Comparison of ENCODE assay signal across 17 cellular contexts in the genomic region with DNA sequence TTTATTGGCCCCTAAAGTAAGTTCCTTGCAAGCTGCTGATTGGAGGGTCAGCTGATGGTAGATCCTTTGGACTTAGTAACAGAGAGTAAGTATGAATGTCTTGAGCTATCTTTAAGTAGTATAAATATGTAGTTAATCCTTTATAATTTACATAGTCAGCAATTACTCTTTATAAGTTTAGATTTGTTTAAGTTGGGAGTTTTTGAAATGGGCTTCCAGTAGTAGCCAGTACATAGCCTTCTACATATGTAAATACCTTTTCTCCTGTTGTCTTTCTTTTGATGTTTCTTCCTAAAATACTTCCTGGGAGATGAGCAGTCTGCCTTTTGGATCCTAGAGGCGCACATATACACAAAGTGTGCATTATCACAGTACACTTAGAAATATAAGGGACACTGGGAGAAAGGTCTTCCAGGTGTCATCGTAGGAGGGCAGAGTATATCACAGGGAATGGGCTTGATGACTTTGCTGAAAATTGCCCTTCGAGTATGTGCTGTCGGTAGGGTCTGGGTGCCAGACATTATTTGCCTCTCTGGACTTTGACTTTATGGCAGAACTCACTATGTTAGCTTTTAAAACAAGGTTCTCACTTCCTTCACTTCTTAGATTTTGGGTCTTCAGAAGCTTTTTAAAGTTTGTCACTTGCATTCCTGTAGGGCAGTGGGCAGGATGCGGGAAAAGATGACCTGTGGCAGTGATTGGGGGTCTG. TPM values are rescaled to one million over a fixed set of nuclear protein-coding genes. Genes with fewer than 3 reads are reported as not detected.
A peak's percentile ranks its signal among the peaks of the same experiment; 100 is the strongest.
DNase-seq lines count a peak whose midpoint lies in the region; ATAC-seq, FAIRE-seq and TF ChIP-seq lines count a peak whose summit lies in the region.
"Had no signal": no experiment of that assay in that cellular context is flagged by ENCODE, and none has a peak within 500 bp of the region (broad histone marks: within the 10 kb centered on the region; RNA-seq: fewer than 3 reads in every experiment).

No MANE protein-coding gene starts in this region.

- H3K9ac ChIP-seq in K562 (ENCODE audit: insufficient read depth in 1 of 2, low read depth in 2 of 2, low read length in 2 of 2) (no peak overlapping the region), neural progenitor cell (no peak overlapping the region)

- peaks cover 24% of the 10 kb centered on the region; the same call in 2 of the 3 replicates for H3K36me3 ChIP-seq in K562 (ENCODE audit: control insufficient read depth, insufficient read depth, low read length)
- H3K36me3 ChIP-seq in stomach = peaks cover 0 to 11% (median 9%) of the 10 kb centered on the region in 4 donors
- H3K36me3 ChIP-seq in neural progenitor cell = peaks cover 4% of the 10 kb centered on the region

- H3K9me3 Mint-ChIP-seq in neural progenitor cell = peaks cover 3% of the 10 kb centered on the region

- intact Hi-C loops in K562 (cut with micrococcal nuclease) (no loop called here), stomach (cut with DNase I; ENCODE audit: low total_unique reads) (no loop called here)

- H3K27me3 ChIP-seq in HL-60 (ENCODE audit: insufficient read depth, poor library complexity, severe bottlenecking) (no peaks in the 10 kb centered on the region), K562 (ENCODE audit: control insufficient read depth in 2 of 2, insufficient read depth in 2 of 2, low read length in 2 of 2) (no peaks in the 10 kb centered on the region), stomach (no peaks in the 10 kb centered on the region), neural progenitor cell (no peaks in the 10 kb centered on the region)
- H3K27me3 ChIP-seq: MG63 had no signal

- ATAC-seq in K562 (no peak), left lobe of liver (peak; percentile 67), GM18520 (IDR thresholded peaks at IDR 0.05; ENCODE audit: unreplicated experiment) (no peak)
- ATAC-seq: activated CD8-positive, alpha-beta T cell treated with anti-CD3 and anti-CD28 coated beads, Interleukin-2, amount 10 ng/mL, durations not matched to agents 7 days and 5 days; stimulated activated naive CD8-positive, alpha-beta T cell treated with anti-CD3 and anti-CD28 coated beads, Interleukin-15, Interleukin-2, amounts not matched to agents 100 U/mL and 50 U/mL, for 24 hours had no signal

- no peak for DNase-seq in HL-60 (ENCODE audit: low read depth in 1 of 2, low spot score in 1 of 2)
- DNase-seq in K562 (ENCODE audit: extremely low read depth in 1 of 4, low spot score in 3 of 4) = no peak
- DNase-seq in left lobe of liver (ENCODE audit: low spot score) = no peak
- DNase-seq in stomach = no peak
- DNase-seq in neural progenitor cell (ENCODE audit: low spot score) = no peak
- no peak for DNase-seq in globus pallidus (ENCODE audit: low spot score)
- DNase-seq in SW 1271 (lab: John Stamatoyannopoulos, UW) = no peak
- DNase-seq: activated CD8-positive, alpha-beta T cell treated with anti-CD3 and anti-CD28 coated beads, Interleukin-2, amount 10 ng/mL, durations not matched to agents 7 days and 5 days; activated naive CD8-positive, alpha-beta T cell treated with anti-CD3 and anti-CD28 coated beads, Interleukin-2, amount 10 ng/mL, durations not matched to agents 7 days and 5 days; CD4-positive, alpha-beta T cell; effector memory CD4-positive, alpha-beta T cell; NCI-H69; nephron progenitor cell; stimulated activated CD4-positive, alpha-beta T cell treated with anti-CD3 and anti-CD28 coated beads, Interleukin-1b, Interleukin-23, amount 100 ng/mL, for 48 hours; stimulated activated naive CD8-positive, alpha-beta T cell treated with anti-CD3 and anti-CD28 coated beads, Interleukin-15, Interleukin-2, amounts not matched to agents 100 U/mL and 50 U/mL, for 24 hours had no signal

- CTCF ChIA-PET in K562 (lab: Yijun Ruan, JAX; ENCODE audit: low intra/inter-chr PET ratio) = no interaction called here

- TF ChIP-seq POLR2A in K562 (conservative IDR thresholded peaks at IDR 0.05) (no peak), stomach (IDR thresholded peaks at IDR 0.05) (no peak)

- H3K79me2 ChIP-seq in K562 (ENCODE audit: control insufficient read depth, insufficient read depth, low read length) (peaks cover 16% of the 10 kb centered on the region; the same call in 2 of the 3 replicates), neural progenitor cell (ENCODE audit: low read depth) (peaks cover 60% of the 10 kb centered on the region)

- H3K9me3 ChIP-seq in K562 (replicated peaks; ENCODE audit: control insufficient read depth, insufficient read depth, low read depth, low read length) (no peaks in the 10 kb centered on the region), stomach (peaks cover 0 to 4% (median 1%) of the 10 kb centered on the region in 4 donors), neural progenitor cell (ENCODE audit: low read depth) (peaks cover under 1% of the 10 kb centered on the region)

- no peaks in the 10 kb centered on the region for H3K27me3 Mint-ChIP-seq in neural progenitor cell (ENCODE audit: insufficient read depth, low read depth)
- H3K27me3 Mint-ChIP-seq: activated naive CD8-positive, alpha-beta T cell treated with anti-CD3 and anti-CD28 coated beads, Interleukin-2, amount 10 ng/mL, durations not matched to agents 7 days and 5 days; CD4-positive, alpha-beta T cell had no signal

- H3K27ac Mint-ChIP-seq in neural progenitor cell = no peak overlapping the region
- H3K27ac Mint-ChIP-seq: activated CD8-positive, alpha-beta T cell treated with anti-CD3 and anti-CD28 coated beads, Interleukin-2, amount 10 ng/mL, durations not matched to agents 7 days and 5 days; activated naive CD8-positive, alpha-beta T cell treated with anti-CD3 and anti-CD28 coated beads, Interleukin-2, amount 10 ng/mL, durations not matched to agents 7 days and 5 days; CD4-positive, alpha-beta T cell had no signal

- 88% methylated on average over 5 of the region's 5 CpGs for WGBS in K562 (ENCODE audit: insufficient coverage, low coverage, missing lambda C conversion rate)
- WGBS in stomach, 5 donors = 85 to 96% (median 96%) methylated on average over 5 of the region's 5 CpGs

- in situ Hi-C loops in K562 (cut with MboI) = no loop called here

- no peaks in the 10 kb centered on the region for H3K9me1 ChIP-seq in K562 (ENCODE audit: control insufficient read depth, insufficient read depth, low read length)

- BruUV-seq in K562 (replicated peaks; lab: Mats Ljungman, UMichigan) = no TSS peak

- H3K4me1 ChIP-seq in K562 (replicated peaks in 1 of 2; ENCODE audit: control insufficient read depth in 2 of 2, insufficient read depth in 2 of 2, low read length in 2 of 2) (peaks cover 0 to 4% of the 10 kb centered on the region in 2 experiments; a peak in 3 of 5 replicates), stomach (peaks cover 4 to 40% (median 18%) of the 10 kb centered on the region in 4 donors), neural progenitor cell (no peaks in the 10 kb centered on the region)

- FAIRE-seq in K562 (lab: Jason Lieb, UNC) = no peak

- H3K27ac ChIP-seq in HL-60 (replicated peaks) = peak overlapping the region; percentile 75
- no peak overlapping the region for H3K27ac ChIP-seq in K562 (ENCODE audit: extremely low read depth, low read depth, low read length)
- H3K27ac ChIP-seq in stomach = peak overlapping the region in 4 of 5 donors; percentile 6 to 75 (median 58)
- H3K27ac ChIP-seq in neural progenitor cell = no peak overlapping the region

- peaks cover 29% of the 10 kb centered on the region for H3K36me3 Mint-ChIP-seq in neural progenitor cell

- peaks cover 16% of the 10 kb centered on the region; the same call in 1 of the 2 replicates for H4K20me1 ChIP-seq in K562 (replicated peaks; ENCODE audit: control insufficient read depth, insufficient read depth, low read length)
- peaks cover 45% of the 10 kb centered on the region for H4K20me1 ChIP-seq in neural progenitor cell (ENCODE audit: low read depth)

- H2AFZ ChIP-seq in K562 (ENCODE audit: low read depth, low read length) (no peak overlapping the region), neural progenitor cell (replicated peaks) (no peak overlapping the region)

- POLR2A ChIA-PET in K562 (lab: Yijun Ruan, JAX) = interaction anchor here (0.7 to 2.1 kb wide), 3 partner anchors 8 to 13 kb away, joined by 3 to 11 read pairs (median 4); no protein-coding TSS in a partner anchor

- TF ChIP-seq RAD21 in K562 (CRISPR knock-in tag; conservative IDR thresholded peaks at IDR 0.05 in 1 of 2, IDR thresholded peaks at IDR 0.05 in 1 of 2) = no peak

- no peak for TF ChIP-seq EP300 in K562 (IDR thresholded peaks at IDR 0.05; ENCODE audit: low read length)
- no peak for TF ChIP-seq EP300 in stomach (IDR thresholded peaks at IDR 0.05)

- TF ChIP-seq CTCF in HL-60 (IDR thresholded peaks at IDR 0.05; ENCODE audit: insufficient read depth, low read length) (no peak), K562 (IDR thresholded peaks at IDR 0.05 in 2 of 3, conservative IDR thresholded peaks at IDR 0.05 in 1 of 3; ENCODE audit: insufficient read depth in 2 of 3, low read depth in 1 of 3, low read length in 3 of 3) (no peak), stomach (IDR thresholded peaks at IDR 0.05) (no peak), neural progenitor cell (IDR thresholded peaks at IDR 0.05) (no peak)

- H3F3A ChIP-seq in neural progenitor cell (ENCODE audit: low read depth) = no peaks in the 10 kb centered on the region

- H3K4me1 Mint-ChIP-seq in neural progenitor cell = peaks cover 12% of the 10 kb centered on the region

- H3K4me3 Mint-ChIP-seq in neural progenitor cell = no peak overlapping the region
- H3K4me3 Mint-ChIP-seq: activated CD8-positive, alpha-beta T cell treated with anti-CD3 and anti-CD28 coated beads, Interleukin-2, amount 10 ng/mL, durations not matched to agents 7 days and 5 days; activated naive CD8-positive, alpha-beta T cell treated with anti-CD3 and anti-CD28 coated beads, Interleukin-2, amount 10 ng/mL, durations not matched to agents 7 days and 5 days; CD4-positive, alpha-beta T cell; nephron progenitor cell had no signal

- H3K4me2 ChIP-seq in K562 (ENCODE audit: insufficient read depth, low read length) (no peak overlapping the region), neural progenitor cell (no peak overlapping the region)

- H3K4me3 ChIP-seq in HL-60 (replicated peaks; ENCODE audit: insufficient read depth, low read length) = no peak overlapping the region
- no peak overlapping the region for H3K4me3 ChIP-seq in K562
- no peak overlapping the region for H3K4me3 ChIP-seq in stomach
- no peak overlapping the region for H3K4me3 ChIP-seq in neural progenitor cell
- H3K4me3 ChIP-seq: MG63 had no signal

RNA-seq across cellular contexts. Expression of gene TTLL4, which starts 21.6 kb away (rescaled TPM):
- 112 and 166 TPM in 2 replicates for total RNA-seq in K562 (2011; cell fraction: chromatin; rRNA removed; ENCODE audit: low replicate concordance)
- 66.4 and 72.5 TPM in 2 replicates for total RNA-seq in K562 (2011; cell fraction: nucleolus; rRNA removed)
- 68.0 and 77.2 TPM in 2 replicates for total RNA-seq in K562 (2011; cell fraction: nucleoplasm; rRNA removed)
- total RNA-seq in K562 (2014; rRNA removed) = 12.6 and 26.0 TPM in 2 replicates
- 19.6 and 21.5 TPM in 2 replicates for total RNA-seq in K562 (2014; rRNA removed; fragmentation: Illumina TruSeq; extraction: Trizol)
- total RNA-seq in K562 (2015; rRNA removed; fragmentation: Illumina TruSeq; extraction: Trizol) = 19.9 and 20.2 TPM in 2 replicates
- 46.3 and 53.2 TPM in 2 replicates for total RNA-seq in K562 (2021)
- 41.4 and 49.7 TPM in 2 replicates for polyA plus RNA-seq in K562 (2011; rRNA removed)
- polyA plus RNA-seq in K562 (2011; cell fraction: cytosol; rRNA removed) = 34.6 and 41.2 TPM in 2 replicates
- 145 and 169 TPM in 2 replicates for polyA plus RNA-seq in K562 (2011; cell fraction: nucleus; rRNA removed)
- polyA plus RNA-seq in K562 (2012) = 26.2 and 40.2 TPM in 2 replicates
- 56.8 and 67.5 TPM in 2 replicates for polyA plus RNA-seq in K562 (2014; fragmentation: Illumina TruSeq; extraction: Trizol)
- polyA plus RNA-seq in K562 (2014; fragmentation: Nextera tagmentation; extraction: Ambion mirVana) = 10 to 100 TPM; 20.3 to 30.8 TPM
- 24.5 and 35.3 TPM in 2 replicates for polyA plus RNA-seq in K562 (2014; rRNA removed)
- polyA minus RNA-seq in K562 (2011; rRNA and poly(A)+ RNA removed) = 42.0 and 59.3 TPM in 2 replicates
- polyA minus RNA-seq in K562 (2011; cell fraction: cytosol; rRNA and poly(A)+ RNA removed) = 21.1 and 24.5 TPM in 2 replicates
- polyA minus RNA-seq in K562 (2011; cell fraction: nucleus; rRNA and poly(A)+ RNA removed) = 40.5 and 51.9 TPM in 2 replicates
- total RNA-seq in left lobe of liver = 7.4 TPM
- 100 to 1,000 TPM in 2 of 5 donors, 10 to 100 TPM in 2, 1 to 10 TPM in 1; 8.8 to 139 (median 32.9) TPM for total RNA-seq in stomach
- polyA plus RNA-seq in stomach = 10 to 100 TPM in 2 of 3 donors, 1 to 10 TPM in 1; 9.2 to 11.6 (median 10.1) TPM
- total RNA-seq in neural progenitor cell (ENCODE audit: low replicate concordance) = 39.8 and 41.0 TPM in 2 replicates

RNA-seq across cellular contexts. Expression of gene CYP27A1, which starts 49.7 kb away (rescaled TPM):
- total RNA-seq in K562 (2011; cell fraction: chromatin; rRNA removed; ENCODE audit: low replicate concordance) = 0.16 TPM in 1 of 2 replicates, not detected in the other
- not detected in 2 replicates for total RNA-seq in K562 (2011; cell fraction: nucleolus; rRNA removed)
- not detected in 2 replicates for total RNA-seq in K562 (2011; cell fraction: nucleoplasm; rRNA removed)
- not detected in 2 replicates for total RNA-seq in K562 (2014; rRNA removed)
- not detected in 2 replicates for total RNA-seq in K562 (2014; rRNA removed; fragmentation: Illumina TruSeq; extraction: Trizol)
- total RNA-seq in K562 (2015; rRNA removed; fragmentation: Illumina TruSeq; extraction: Trizol) = not detected in 2 replicates
- total RNA-seq in K562 (2021) = 0.20 and 0.34 TPM in 2 replicates
- not detected in 2 replicates for polyA plus RNA-seq in K562 (2011; rRNA removed)
- 0.06 and 0.12 TPM in 2 replicates for polyA plus RNA-seq in K562 (2011; cell fraction: cytosol; rRNA removed)
- polyA plus RNA-seq in K562 (2011; cell fraction: nucleus; rRNA removed) = not detected in 2 replicates
- 0.06 TPM in 1 of 2 replicates, not detected in the other for polyA plus RNA-seq in K562 (2012)
- polyA plus RNA-seq in K562 (2014; fragmentation: Illumina TruSeq; extraction: Trizol) = not detected in 2 replicates
- not detected for polyA plus RNA-seq in K562 (2014; fragmentation: Nextera tagmentation; extraction: Ambion mirVana)
- polyA plus RNA-seq in K562 (2014; rRNA removed) = not detected in 2 replicates
- not detected in 2 replicates for polyA minus RNA-seq in K562 (2011; rRNA and poly(A)+ RNA removed)
- not detected in 2 replicates for polyA minus RNA-seq in K562 (2011; cell fraction: cytosol; rRNA and poly(A)+ RNA removed)
- polyA minus RNA-seq in K562 (2011; cell fraction: nucleus; rRNA and poly(A)+ RNA removed) = not detected in 2 replicates
- total RNA-seq in left lobe of liver = 263 TPM
- 100 to 1,000 TPM in 1 of 5 donors, 10 to 100 TPM in 4; 11.6 to 546 (median 15.8) TPM for total RNA-seq in stomach
- polyA plus RNA-seq in stomach = 10 to 100 TPM in 2 of 3 donors, 1 to 10 TPM in 1; 4.4 to 10.7 (median 10.4) TPM
- 0.11 and 0.43 TPM in 2 replicates for total RNA-seq in neural progenitor cell (ENCODE audit: low replicate concordance)
- total RNA-seq: activated CD8-positive, alpha-beta T cell treated with anti-CD3 and anti-CD28 coated beads, Interleukin-2, amount 10 ng/mL, durations not matched to agents 7 days and 5 days had no signal

Comparison
In these comparisons a context has a peak if more than half of its experiments do, and no peak if none do; other contexts are left out.
1. H3K27ac ChIP-seq: peak in HL-60 (single experiment) and stomach (4 of 5); none in K562 (single experiment) and neural progenitor cell (single experiment).